24 cellular contexts compared by ENCODE assay signal in genomic region chr5:160534125-160534524, GRCh38.
DNase-seq lines count a peak whose midpoint lies in the region; ATAC-seq and TF ChIP-seq lines count a peak whose summit lies in the region.
"Had no signal": no experiment of that assay in that cellular context is flagged by ENCODE, and none has a peak within 500 bp of the region (broad histone marks: within the 10 kb centered on the region; RNA-seq: fewer than 3 reads in every experiment).

No MANE protein-coding gene starts in this region.

- CTCF ChIA-PET in Calu3 (lab: Charles Lee) = interaction anchor here (1.3 kb wide), 1 partner anchor 9 kb away, joined by 4 read pairs; no protein-coding TSS in a partner anchor

- intact Hi-C loops in Calu3 (cut with micrococcal nuclease; ENCODE audit: unreplicated experiment) = no loop called here
- intact Hi-C loops in testis (cut with DNase I; ENCODE audit: low total_unique reads) = no loop called here

- DNase-seq in Calu3 (peak; percentile 19), endodermal cell (peak; percentile 11), left lobe of liver (ENCODE audit: low spot score) (no peak), testis (peak; percentile 25)
- DNase-seq in stimulated activated CD4-positive, alpha-beta T cell treated with anti-CD3 and anti-CD28 coated beads, Interleukin-15, amount 100 ng/mL, for 24 hours = no peak
- DNase-seq: AML-193; Caco-2; CD4-positive, alpha-beta T cell; CD8-positive, alpha-beta T cell; DMS 273 treated with DMSO at 0.1 percent for 48 hours; DMS153; DMS53; DMS79; DND-41; EL; GDM1 had no signal

- peak; percentile 66 for ATAC-seq in left lobe of liver
- ATAC-seq in GM18861 (IDR thresholded peaks at IDR 0.05; ENCODE audit: unreplicated experiment) = no peak
- ATAC-seq in HG02870 (IDR thresholded peaks at IDR 0.05; ENCODE audit: unreplicated experiment) = no peak
- ATAC-seq: A549; CD8-positive, alpha-beta T cell; GM12878 had no signal

- TF ChIP-seq CTCF in Calu3 (IDR thresholded peaks at IDR 0.05; ENCODE audit: unreplicated experiment) (no peak), endodermal cell (conservative IDR thresholded peaks at IDR 0.05) (no peak), testis (IDR thresholded peaks at IDR 0.05) (no peak)

- H3K27me3 Mint-ChIP-seq in Calu3 (ENCODE audit: unreplicated experiment) (no peaks in the 10 kb centered on the region), endodermal cell (ENCODE audit: insufficient read depth) (peaks cover 7% of the 10 kb centered on the region)
- H3K27me3 Mint-ChIP-seq: CD4-positive, alpha-beta T cell had no signal

- no peaks in the 10 kb centered on the region for H3K36me3 Mint-ChIP-seq in Calu3 (ENCODE audit: insufficient read depth, unreplicated experiment)
- no peaks in the 10 kb centered on the region for H3K36me3 Mint-ChIP-seq in endodermal cell (ENCODE audit: low read depth)
- H3K36me3 Mint-ChIP-seq: CD8-positive, alpha-beta T cell had no signal

- WGBS in endodermal cell (ENCODE audit: insufficient coverage in 1 of 2, insufficient read length in 1 of 2), 2 experiments = 92% methylated on average over 3 of the region's 3 CpGs; no CpG with 5 or more reads in 1 of the 2 experiments
- 33 to 45% methylated on average over 3 of the region's 3 CpGs for WGBS in testis, 2 donors

- no peaks in the 10 kb centered on the region for H3K36me3 ChIP-seq in endodermal cell (ENCODE audit: control insufficient read depth, insufficient read depth, low read length)
- no peaks in the 10 kb centered on the region for H3K36me3 ChIP-seq in testis (ENCODE audit: low read depth, missing control alignments)
- H3K36me3 ChIP-seq: BLaER1 treated with 17β-estradiol and CSF1 and Interleukin-3, amounts not matched to agents 10 nM and 100 nM had no signal

- no peak overlapping the region for H3K27ac ChIP-seq in endodermal cell (ENCODE audit: low read depth, low read length)
- no peak overlapping the region for H3K27ac ChIP-seq in testis
- H3K27ac ChIP-seq: 22Rv1; A549; BLaER1 treated with 17β-estradiol and CSF1 and Interleukin-3, amounts not matched to agents 10 nM and 100 nM; C4-2B had no signal

- H3K27me3 ChIP-seq in endodermal cell (ENCODE audit: control insufficient read depth, insufficient read depth, low read length, poor library complexity, severe bottlenecking) (no peaks in the 10 kb centered on the region), testis (no peaks in the 10 kb centered on the region)
- H3K27me3 ChIP-seq: BLaER1 treated with 17β-estradiol and CSF1 and Interleukin-3, amounts not matched to agents 10 nM and 100 nM had no signal

- no peaks in the 10 kb centered on the region for H3K9me3 Mint-ChIP-seq in Calu3 (ENCODE audit: low read depth, unreplicated experiment)
- no peaks in the 10 kb centered on the region for H3K9me3 Mint-ChIP-seq in endodermal cell
- H3K9me3 Mint-ChIP-seq: CD4-positive, alpha-beta T cell; CD8-positive, alpha-beta T cell had no signal

- TF ChIP-seq POLR2A in testis (IDR thresholded peaks at IDR 0.05) = no peak

- H3K27ac Mint-ChIP-seq in Calu3 (ENCODE audit: unreplicated experiment) (no peak overlapping the region), endodermal cell (no peak overlapping the region)
- H3K27ac Mint-ChIP-seq: B cell; CD4-positive, alpha-beta T cell; CD8-positive, alpha-beta T cell had no signal

- no TSS peak for BruUV-seq in Calu3 (replicated peaks; lab: Mats Ljungman, UMichigan)

- H3K4me1 Mint-ChIP-seq in Calu3 (ENCODE audit: low read depth, unreplicated experiment) = peaks cover 16% of the 10 kb centered on the region
- H3K4me1 Mint-ChIP-seq in endodermal cell = peaks cover 4% of the 10 kb centered on the region
- H3K4me1 Mint-ChIP-seq: B cell had no signal

- H3K9ac ChIP-seq in endodermal cell (ENCODE audit: extremely low read depth, low read length, poor library complexity, severe bottlenecking) = no peak overlapping the region
- H3K9ac ChIP-seq: BLaER1 treated with 17β-estradiol and CSF1 and Interleukin-3, amounts not matched to agents 10 nM and 100 nM had no signal

- peaks cover 5% of the 10 kb centered on the region for H3K4me1 ChIP-seq in endodermal cell (ENCODE audit: control insufficient read depth, insufficient read depth, low read length)
- peaks cover 5% of the 10 kb centered on the region for H3K4me1 ChIP-seq in testis
- H3K4me1 ChIP-seq: A549; BLaER1 treated with 17β-estradiol and CSF1 and Interleukin-3, amounts not matched to agents 10 nM and 100 nM; Caco-2 had no signal

- H3K4me3 ChIP-seq in endodermal cell (ENCODE audit: low read length) (no peak overlapping the region), testis (no peak overlapping the region)
- H3K4me3 ChIP-seq: A549; BLaER1 treated with 17β-estradiol and CSF1 and Interleukin-3, amounts not matched to agents 10 nM and 100 nM; GM12878 had no signal

- H3K4me3 Mint-ChIP-seq in Calu3 (ENCODE audit: low read depth, unreplicated experiment) = no peak overlapping the region
- no peak overlapping the region for H3K4me3 Mint-ChIP-seq in endodermal cell
- H3K4me3 Mint-ChIP-seq: B cell; CD4-positive, alpha-beta T cell; CD8-positive, alpha-beta T cell had no signal

- H3K9me3 ChIP-seq in endodermal cell (ENCODE audit: control insufficient read depth, low read length) = no peaks in the 10 kb centered on the region
- no peaks in the 10 kb centered on the region for H3K9me3 ChIP-seq in testis
- H3K9me3 ChIP-seq: A549; BLaER1 treated with 17β-estradiol and CSF1 and Interleukin-3, amounts not matched to agents 10 nM and 100 nM; Caco-2 had no signal

Comparison
In these comparisons a context has a peak if more than half of its experiments do, and no peak if none do; other contexts are left out.
1. DNase-seq: peak in Calu3 (single experiment), endodermal cell (single experiment) and testis (single experiment); none in left lobe of liver (single experiment) and stimulated activated CD4-positive, alpha-beta T cell treated with anti-CD3 and anti-CD28 coated beads, Interleukin-15, amount 100 ng/mL, for 24 hours (single experiment).